In the genomic region with DNA sequence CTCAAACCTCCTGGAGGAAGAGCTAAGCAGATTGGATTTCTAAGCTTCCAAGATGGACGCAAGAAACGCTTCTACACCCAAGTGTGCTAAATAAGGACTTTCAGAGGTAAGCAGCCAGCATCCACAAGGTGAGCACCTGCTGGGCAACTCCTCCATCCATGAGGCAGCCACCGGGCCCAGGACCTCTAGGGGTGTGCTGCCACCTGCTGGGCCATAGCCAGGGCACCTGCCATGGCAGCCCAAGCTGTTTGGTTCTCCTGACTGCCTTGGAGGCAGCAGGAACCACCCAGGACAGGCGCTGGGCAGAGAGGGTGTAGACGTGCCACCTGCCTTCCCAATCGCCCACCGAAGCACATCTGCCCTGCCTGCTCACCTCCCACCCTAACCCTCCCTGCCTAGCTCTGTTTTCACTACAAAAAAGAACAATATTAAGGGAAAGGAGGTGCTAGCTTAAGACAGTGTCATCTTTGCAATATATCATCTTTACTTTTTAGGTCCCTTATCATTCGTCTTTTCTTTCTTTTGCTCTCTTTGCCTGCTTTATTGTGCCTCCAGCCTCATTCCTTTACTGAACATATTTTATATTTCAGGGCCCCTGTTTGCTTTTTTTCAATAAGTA, we compare ENCODE assay signal across 1 cellular context.
TF ChIP-seq lines count a peak whose summit lies in the region.

No MANE protein-coding gene starts in this region.

TF ChIP-seq in HepG2, 621 proteins besides CTCF, POLR2A, EP300 and RAD21 (continued from another document and continues in another):
- TF ChIP-seq, protein P1, sequence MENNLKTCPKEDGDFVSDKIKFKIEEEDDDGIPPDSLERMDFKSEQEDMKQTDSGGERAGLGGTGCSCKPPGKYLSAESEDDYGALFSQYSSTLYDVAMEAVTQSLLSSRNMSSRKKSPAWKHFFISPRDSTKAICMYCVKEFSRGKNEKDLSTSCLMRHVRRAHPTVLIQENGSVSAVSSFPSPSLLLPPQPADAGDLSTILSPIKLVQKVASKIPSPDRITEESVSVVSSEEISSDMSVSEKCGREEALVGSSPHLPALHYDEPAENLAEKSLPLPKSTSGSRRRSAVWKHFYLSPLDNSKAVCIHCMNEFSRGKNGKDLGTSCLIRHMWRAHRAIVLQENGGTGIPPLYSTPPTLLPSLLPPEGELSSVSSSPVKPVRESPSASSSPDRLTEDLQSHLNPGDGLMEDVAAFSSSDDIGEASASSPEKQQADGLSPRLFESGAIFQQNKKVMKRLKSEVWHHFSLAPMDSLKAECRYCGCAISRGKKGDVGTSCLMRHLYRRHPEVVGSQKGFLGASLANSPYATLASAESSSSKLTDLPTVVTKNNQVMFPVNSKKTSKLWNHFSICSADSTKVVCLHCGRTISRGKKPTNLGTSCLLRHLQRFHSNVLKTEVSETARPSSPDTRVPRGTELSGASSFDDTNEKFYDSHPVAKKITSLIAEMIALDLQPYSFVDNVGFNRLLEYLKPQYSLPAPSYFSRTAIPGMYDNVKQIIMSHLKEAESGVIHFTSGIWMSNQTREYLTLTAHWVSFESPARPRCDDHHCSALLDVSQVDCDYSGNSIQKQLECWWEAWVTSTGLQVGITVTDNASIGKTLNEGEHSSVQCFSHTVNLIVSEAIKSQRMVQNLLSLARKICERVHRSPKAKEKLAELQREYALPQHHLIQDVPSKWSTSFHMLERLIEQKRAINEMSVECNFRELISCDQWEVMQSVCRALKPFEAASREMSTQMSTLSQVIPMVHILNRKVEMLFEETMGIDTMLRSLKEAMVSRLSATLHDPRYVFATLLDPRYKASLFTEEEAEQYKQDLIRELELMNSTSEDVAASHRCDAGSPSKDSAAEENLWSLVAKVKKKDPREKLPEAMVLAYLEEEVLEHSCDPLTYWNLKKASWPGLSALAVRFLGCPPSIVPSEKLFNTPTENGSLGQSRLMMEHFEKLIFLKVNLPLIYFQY (CRISPR knock-in tag; IDR thresholded peaks at IDR 0.05; ENCODE audit: borderline replicate concordance), result 0 out of 2 replicates have a peak, but pooled peaks have one; percentile 29
- TF ChIP-seq SP2 (CRISPR knock-in tag; IDR thresholded peaks at IDR 0.05) (no peak), TFDP2 (CRISPR knock-in tag; IDR thresholded peaks at IDR 0.05) (0 out of 2 replicates have a peak, but pooled peaks have one; percentile 26), MZF1 (CRISPR knock-in tag; IDR thresholded peaks at IDR 0.05; ENCODE audit: borderline replicate concordance) (no peak), MED13 (CRISPR knock-in tag; IDR thresholded peaks at IDR 0.05) (peak; percentile 30; the same call in 1 of the 2 replicates), ERF (CRISPR knock-in tag; IDR thresholded peaks at IDR 0.05) (peak; percentile 69; the same call in 1 of the 2 replicates), FOXK1 (CRISPR knock-in tag; IDR thresholded peaks at IDR 0.05; ENCODE audit: borderline replicate concordance, low read depth) (0 out of 2 replicates have a peak, but pooled peaks have one; percentile 16), RFX1 (IDR thresholded peaks at IDR 0.05) (no peak), ELF1 (CRISPR knock-in tag; IDR thresholded peaks at IDR 0.05) (0 out of 2 replicates have a peak, but pooled peaks have one; percentile 17), SOX5 (CRISPR knock-in tag; IDR thresholded peaks at IDR 0.05; ENCODE audit: borderline replicate concordance) (0 out of 2 replicates have a peak, but pooled peaks have one; percentile 38), HMGXB3 (CRISPR knock-in tag; IDR thresholded peaks at IDR 0.05; ENCODE audit: borderline replicate concordance) (0 out of 2 replicates have a peak, but pooled peaks have one; percentile 31), KMT2A (CRISPR knock-in tag; IDR thresholded peaks at IDR 0.05) (0 out of 2 replicates have a peak, but pooled peaks have one; percentile 57), TEAD3 (CRISPR knock-in tag; optimal IDR thresholded peaks at IDR 0.05; ENCODE audit: borderline replicate concordance) (peak; percentile 55), ZNF335 (CRISPR knock-in tag; IDR thresholded peaks at IDR 0.05) (0 out of 2 replicates have a peak, but pooled peaks have one; percentile 33), HNRNPH1 (optimal IDR thresholded peaks at IDR 0.05; ENCODE audit: low read depth, low read length) (no peak), SALL1 (CRISPR knock-in tag; IDR thresholded peaks at IDR 0.05) (peak; percentile 57; the same call in 1 of the 2 replicates), NR2F6 (IDR thresholded peaks at IDR 0.05) (no peak), NR2F6 (CRISPR knock-in tag; IDR thresholded peaks at IDR 0.05) (peak; percentile 23; the same call in 1 of the 2 replicates), RCOR2 (CRISPR knock-in tag; IDR thresholded peaks at IDR 0.05) (no peak), ARID5B (CRISPR knock-in tag; IDR thresholded peaks at IDR 0.05) (peak; percentile 46; the same call in 1 of the 2 replicates), LCORL (IDR thresholded peaks at IDR 0.05) (no peak), LCORL (CRISPR knock-in tag; IDR thresholded peaks at IDR 0.05) (0 out of 2 replicates have a peak, but pooled peaks have one; percentile 19), ZNF558 (CRISPR knock-in tag; IDR thresholded peaks at IDR 0.05; ENCODE audit: borderline replicate concordance) (no peak), ZFP82 (CRISPR knock-in tag; IDR thresholded peaks at IDR 0.05; ENCODE audit: borderline replicate concordance) (no peak), ZNF598 (CRISPR knock-in tag; IDR thresholded peaks at IDR 0.05; ENCODE audit: borderline replicate concordance) (0 out of 2 replicates have a peak, but pooled peaks have one; percentile 33), HOXA3 (CRISPR knock-in tag; IDR thresholded peaks at IDR 0.05) (peak; percentile 56; the same call in 1 of the 2 replicates), RELA (CRISPR knock-in tag; IDR thresholded peaks at IDR 0.05) (peak; percentile 58; the same call in 1 of the 2 replicates), MTA3 (CRISPR knock-in tag; IDR thresholded peaks at IDR 0.05) (no peak), KLF11 (CRISPR knock-in tag; IDR thresholded peaks at IDR 0.05) (peak; percentile 65; the same call in 1 of the 2 replicates), YY1 (IDR thresholded peaks at IDR 0.05; ENCODE audit: insufficient read depth, insufficient replicate concordance, low read depth, low read length) (peak; percentile 63), ZFX (CRISPR knock-in tag; IDR thresholded peaks at IDR 0.05; ENCODE audit: low read depth) (peak; percentile 41; the same call in 1 of the 2 replicates), KLF9 (CRISPR knock-in tag; IDR thresholded peaks at IDR 0.05; ENCODE audit: low read depth) (no peak)
- TF ChIP-seq, protein P2, sequence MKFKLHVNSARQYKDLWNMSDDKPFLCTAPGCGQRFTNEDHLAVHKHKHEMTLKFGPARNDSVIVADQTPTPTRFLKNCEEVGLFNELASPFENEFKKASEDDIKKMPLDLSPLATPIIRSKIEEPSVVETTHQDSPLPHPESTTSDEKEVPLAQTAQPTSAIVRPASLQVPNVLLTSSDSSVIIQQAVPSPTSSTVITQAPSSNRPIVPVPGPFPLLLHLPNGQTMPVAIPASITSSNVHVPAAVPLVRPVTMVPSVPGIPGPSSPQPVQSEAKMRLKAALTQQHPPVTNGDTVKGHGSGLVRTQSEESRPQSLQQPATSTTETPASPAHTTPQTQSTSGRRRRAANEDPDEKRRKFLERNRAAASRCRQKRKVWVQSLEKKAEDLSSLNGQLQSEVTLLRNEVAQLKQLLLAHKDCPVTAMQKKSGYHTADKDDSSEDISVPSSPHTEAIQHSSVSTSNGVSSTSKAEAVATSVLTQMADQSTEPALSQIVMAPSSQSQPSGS (CRISPR knock-in tag; IDR thresholded peaks at IDR 0.05), result peak; percentile 63; the same call in 1 of the 2 replicates
- TF ChIP-seq, protein P3, sequence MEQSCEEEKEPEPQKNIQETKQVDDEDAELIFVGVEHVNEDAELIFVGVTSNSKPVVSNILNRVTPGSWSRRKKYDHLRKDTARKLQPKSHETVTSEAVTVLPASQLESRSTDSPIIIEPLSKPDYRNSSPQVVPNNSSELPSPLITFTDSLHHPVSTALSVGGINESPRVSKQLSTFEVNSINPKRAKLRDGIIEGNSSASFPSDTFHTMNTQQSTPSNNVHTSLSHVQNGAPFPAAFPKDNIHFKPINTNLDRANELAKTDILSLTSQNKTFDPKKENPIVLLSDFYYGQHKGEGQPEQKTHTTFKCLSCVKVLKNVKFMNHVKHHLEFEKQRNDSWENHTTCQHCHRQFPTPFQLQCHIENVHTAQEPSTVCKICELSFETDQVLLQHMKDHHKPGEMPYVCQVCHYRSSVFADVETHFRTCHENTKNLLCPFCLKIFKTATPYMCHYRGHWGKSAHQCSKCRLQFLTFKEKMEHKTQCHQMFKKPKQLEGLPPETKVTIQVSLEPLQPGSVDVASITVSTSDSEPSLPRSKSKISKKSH (CRISPR knock-in tag; IDR thresholded peaks at IDR 0.05; ENCODE audit: borderline replicate concordance), result 0 out of 2 replicates have a peak, but pooled peaks have one; percentile 42
- TF ChIP-seq, protein P4, sequence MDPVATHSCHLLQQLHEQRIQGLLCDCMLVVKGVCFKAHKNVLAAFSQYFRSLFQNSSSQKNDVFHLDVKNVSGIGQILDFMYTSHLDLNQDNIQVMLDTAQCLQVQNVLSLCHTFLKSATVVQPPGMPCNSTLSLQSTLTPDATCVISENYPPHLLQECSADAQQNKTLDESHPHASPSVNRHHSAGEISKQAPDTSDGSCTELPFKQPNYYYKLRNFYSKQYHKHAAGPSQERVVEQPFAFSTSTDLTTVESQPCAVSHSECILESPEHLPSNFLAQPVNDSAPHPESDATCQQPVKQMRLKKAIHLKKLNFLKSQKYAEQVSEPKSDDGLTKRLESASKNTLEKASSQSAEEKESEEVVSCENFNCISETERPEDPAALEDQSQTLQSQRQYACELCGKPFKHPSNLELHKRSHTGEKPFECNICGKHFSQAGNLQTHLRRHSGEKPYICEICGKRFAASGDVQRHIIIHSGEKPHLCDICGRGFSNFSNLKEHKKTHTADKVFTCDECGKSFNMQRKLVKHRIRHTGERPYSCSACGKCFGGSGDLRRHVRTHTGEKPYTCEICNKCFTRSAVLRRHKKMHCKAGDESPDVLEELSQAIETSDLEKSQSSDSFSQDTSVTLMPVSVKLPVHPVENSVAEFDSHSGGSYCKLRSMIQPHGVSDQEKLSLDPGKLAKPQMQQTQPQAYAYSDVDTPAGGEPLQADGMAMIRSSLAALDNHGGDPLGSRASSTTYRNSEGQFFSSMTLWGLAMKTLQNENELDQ (CRISPR knock-in tag; IDR thresholded peaks at IDR 0.05; ENCODE audit: borderline replicate concordance), result peak; percentile 52; the same call in 1 of the 2 replicates
